8 cellular contexts compared by ENCODE assay signal in genomic region chr9:131739988-131740648, GRCh38. TPM values are rescaled to one million over a fixed set of nuclear protein-coding genes. Genes with fewer than 3 reads are reported as not detected.
DNase-seq lines count a peak whose midpoint lies in the region; ATAC-seq and TF ChIP-seq lines count a peak whose summit lies in the region.

RAPGEF1 (minus strand) TSS chr9:131740076; CDS start chr9:131739830, 246 bp downstream.

- H3K36me3 Mint-ChIP-seq in T-helper 1 cell treated with Interleukin-12 subunit alpha and Interleukin-12 subunit beta and Interleukin-4 antibody, amounts not matched to agents 30 μg/mL and 1 μg/mL, for 36 hours (ENCODE audit: low read depth) = peaks cover 22% of the 10 kb centered on the region

- H3K36me3 ChIP-seq in gastrocnemius medialis = no peaks in the 10 kb centered on the region

- H3K4me3 ChIP-seq in gastrocnemius medialis = peak within 1 kb of the TSS; percentile 54 to 92 (median 64)

- ATAC-seq in GM18909 (IDR thresholded peaks at IDR 0.05; ENCODE audit: poor library complexity, unreplicated experiment) (peak; percentile 52), gastrocnemius medialis (peak; percentile 46 to 62)

- H3K9me3 Mint-ChIP-seq in T-helper 1 cell treated with Interleukin-12 subunit alpha and Interleukin-12 subunit beta and Interleukin-4 antibody, amounts not matched to agents 30 μg/mL and 1 μg/mL, for 36 hours = no peaks in the 10 kb centered on the region

- H3K4me3 Mint-ChIP-seq in T-helper 1 cell treated with Interleukin-12 subunit alpha and Interleukin-12 subunit beta and Interleukin-4 antibody, amounts not matched to agents 30 μg/mL and 1 μg/mL, for 36 hours = peak within 1 kb of the TSS; percentile 97

- no peaks in the 10 kb centered on the region for H3K27me3 ChIP-seq in gastrocnemius medialis

- DNase-seq in AG09319 (ENCODE audit: extremely low read depth, low read depth) (no peak), HK-2 (ENCODE audit: unreplicated experiment) (peak; percentile 70), anterior cingulate cortex (lab: John Stamatoyannopoulos, UW) (peak in 45 of 58 donors; percentile 11 to 76 (median 44)), hypothalamus (lab: John Stamatoyannopoulos, UW) (peak in 39 of 51 donors; percentile 16 to 81 (median 43)), gastrocnemius medialis (peak in 1 of 2 donors; percentile 59), NCI-H1694 (lab: John Stamatoyannopoulos, UW) (no peak)

- H3K9me3 ChIP-seq in gastrocnemius medialis = no peaks in the 10 kb centered on the region

- TF ChIP-seq POLR2A in gastrocnemius medialis (IDR thresholded peaks at IDR 0.05) = no peak

- intact Hi-C loops in gastrocnemius medialis (cut with DNase I; ENCODE audit: low total_unique reads) = loop anchor here (1.0 to 10.0 kb wide), 3 partner anchors 110 to 345 kb away; partner anchors contain the start of gene PRRC2B

- in situ Hi-C loops in gastrocnemius medialis (cut with MboI; ENCODE audit: low sequenced_read_pairs in 4 of 4) = loop anchor here (5.0 to 25.0 kb wide), 6 partner anchors 85 to 395 kb away; no protein-coding TSS in a partner anchor

- peaks cover 43 to 46% of the 10 kb centered on the region in 2 donors for H3K4me1 ChIP-seq in gastrocnemius medialis

- H3K27me3 Mint-ChIP-seq in T-helper 1 cell treated with Interleukin-12 subunit alpha and Interleukin-12 subunit beta and Interleukin-4 antibody, amounts not matched to agents 30 μg/mL and 1 μg/mL, for 36 hours (ENCODE audit: low read depth) = no peaks in the 10 kb centered on the region

- H3K4me1 Mint-ChIP-seq in T-helper 1 cell treated with Interleukin-12 subunit alpha and Interleukin-12 subunit beta and Interleukin-4 antibody, amounts not matched to agents 30 μg/mL and 1 μg/mL, for 36 hours (ENCODE audit: low read depth) = peaks cover 56% of the 10 kb centered on the region

- peak; percentile 52 for TF ChIP-seq CTCF in AG09319 (IDR thresholded peaks at IDR 0.05; ENCODE audit: low read depth, low read length)
- TF ChIP-seq CTCF in gastrocnemius medialis (IDR thresholded peaks at IDR 0.05 in 4 of 5, conservative IDR thresholded peaks at IDR 0.05 in 1 of 5) = peak; percentile 76 to 99 (median 98)

- peak within 1 kb of the TSS; percentile 78 to 90 (median 86) for H3K27ac ChIP-seq in gastrocnemius medialis

- H3K27ac Mint-ChIP-seq in T-helper 1 cell treated with Interleukin-12 subunit alpha and Interleukin-12 subunit beta and Interleukin-4 antibody, amounts not matched to agents 30 μg/mL and 1 μg/mL, for 36 hours = peak within 1 kb of the TSS; percentile 92

RNA-seq across cellular contexts. Expression of gene RAPGEF1, which starts in this region (rescaled TPM):
- 100 to 1,000 TPM; 123 to 296 (median 217) TPM for total RNA-seq in gastrocnemius medialis

Comparison
In these comparisons a context has a peak if more than half of its experiments do, and no peak if none do; other contexts are left out.
1. DNase-seq: peak in HK-2 (single experiment), anterior cingulate cortex (45 of 58) and hypothalamus (39 of 51); none in AG09319 (single experiment) and NCI-H1694 (single experiment).